1 cellular context compared by ENCODE assay signal in genomic region chr10:69842020-69842419, GRCh38.
A peak's percentile ranks its signal among the peaks of the same experiment; 100 is the strongest.
TF ChIP-seq lines count a peak whose summit lies in the region.

No MANE protein-coding gene starts in this region.

TF ChIP-seq in GM12878, 131 proteins besides CTCF, POLR2A, EP300 and RAD21:
- TF ChIP-seq SMAD1 (IDR thresholded peaks at IDR 0.05; ENCODE audit: low read depth, partially characterized antibody): no peak
- TF ChIP-seq CREB1 (IDR thresholded peaks at IDR 0.05; ENCODE audit: low read depth): no peak
- no peak for TF ChIP-seq DPF2 (IDR thresholded peaks at IDR 0.05)
- TF ChIP-seq PKNOX1 (IDR thresholded peaks at IDR 0.05): peak; percentile 83
